Comparison of ENCODE assay signal across 18 cellular contexts in the genomic region with DNA sequence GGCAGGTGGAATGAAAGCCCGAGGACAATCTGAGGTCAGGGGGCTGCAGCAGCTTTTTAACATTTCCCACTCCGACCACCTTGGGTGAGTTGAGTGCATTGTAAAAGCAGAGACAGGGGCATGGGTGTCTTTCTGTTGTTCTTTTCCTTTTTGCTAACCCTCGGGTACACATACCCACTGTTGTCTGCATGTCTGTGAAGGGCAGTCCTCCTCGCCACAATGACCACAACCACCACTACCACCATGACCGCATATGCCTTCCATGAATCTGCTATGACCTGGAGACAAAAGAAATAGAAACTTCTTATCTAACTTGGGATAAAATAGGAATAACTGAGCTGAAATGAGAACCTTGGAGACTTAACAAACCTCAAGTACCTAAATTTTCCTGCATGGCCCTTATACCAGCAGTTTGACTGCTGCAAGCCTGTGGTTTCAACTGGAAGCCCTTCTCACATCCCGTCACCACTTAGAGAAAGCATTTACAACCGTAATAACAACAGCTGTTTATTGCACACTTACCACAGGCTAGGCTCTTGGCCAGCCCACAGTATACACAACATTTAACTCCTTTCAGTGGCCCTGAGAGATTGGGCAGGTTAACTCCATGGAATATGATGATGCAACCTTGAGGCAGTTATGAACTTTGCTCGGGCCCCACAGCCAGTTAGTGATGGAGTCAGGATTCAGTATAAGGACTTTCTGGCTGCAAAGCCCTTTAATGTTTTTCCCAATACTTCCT.
DNase-seq lines count a peak whose midpoint lies in the region; TF ChIP-seq lines count a peak whose summit lies in the region.
"Had no signal": no experiment of that assay in that cellular context is flagged by ENCODE, and none has a peak within 500 bp of the region (broad histone marks: within the 10 kb centered on the region; RNA-seq: fewer than 3 reads in every experiment).

No MANE protein-coding gene starts in this region.

- no peak overlapping the region for H3K4me2 ChIP-seq in mammary epithelial cell (ENCODE audit: insufficient read depth, low read depth, low read length)
- H3K4me2 ChIP-seq in hepatocyte, result no peak overlapping the region

- no peak overlapping the region for H3K4me3 Mint-ChIP-seq in MCF 10A (ENCODE audit: unreplicated experiment)
- H3K4me3 Mint-ChIP-seq: stimulated activated naive CD8-positive, alpha-beta T cell treated with anti-CD3 and anti-CD28 coated beads, Interleukin-15, Interleukin-2, amounts not matched to agents 100 ng/mL and 50 ng/mL, for 24 hours had no signal

- H3K36me3 Mint-ChIP-seq in MCF 10A (ENCODE audit: insufficient read depth, unreplicated experiment), result no peaks in the 10 kb centered on the region

- 44% methylated on average over 7 of the region's 8 CpGs for WGBS in mammary epithelial cell (ENCODE audit: low coverage, missing lambda C conversion rate)
- WGBS in hepatocyte (ENCODE audit: low lambda C conversion rate, missing lambda C conversion rate), result 69% methylated on average over 8 of the region's 8 CpGs
- WGBS in transverse colon (ENCODE audit: low coverage in 1 of 2), 2 donors, result 49 to 82% methylated on average over 2 to 8 of the region's 8 CpGs

- H3K27ac ChIP-seq in mammary epithelial cell (ENCODE audit: insufficient read depth, low read depth, low read length), result no peak overlapping the region
- no peak overlapping the region for H3K27ac ChIP-seq in hepatocyte
- H3K27ac ChIP-seq in transverse colon, result no peak overlapping the region
- H3K27ac ChIP-seq: ascending aorta, vagina had no signal

- H3K4me1 Mint-ChIP-seq in MCF 10A (ENCODE audit: insufficient read depth, unreplicated experiment), result no peaks in the 10 kb centered on the region

- H3K4me3 ChIP-seq in mammary epithelial cell (replicated peaks in 1 of 3; ENCODE audit: insufficient read depth in 1 of 3, low read depth in 2 of 3, low read length in 3 of 3) (no peak overlapping the region), hepatocyte (no peak overlapping the region), transverse colon (no peak overlapping the region), foreskin fibroblast (ENCODE audit: low read depth in 1 of 2, low read length in 2 of 2) (no peak overlapping the region)
- H3K4me3 ChIP-seq: ascending aorta, vagina had no signal

- H3K79me2 ChIP-seq in mammary epithelial cell (ENCODE audit: insufficient read depth, low read length), result no peaks in the 10 kb centered on the region
- H3K79me2 ChIP-seq in hepatocyte, result no peaks in the 10 kb centered on the region

- no peak for TF ChIP-seq CTCF in MCF 10A (IDR thresholded peaks at IDR 0.05; ENCODE audit: unreplicated experiment)
- no peak for TF ChIP-seq CTCF in mammary epithelial cell (conservative IDR thresholded peaks at IDR 0.05 in 1 of 2, IDR thresholded peaks at IDR 0.05 in 1 of 2; ENCODE audit: extremely low read depth in 1 of 2, insufficient read depth in 1 of 2, low read depth in 1 of 2, low read length in 2 of 2)
- TF ChIP-seq CTCF in hepatocyte (IDR thresholded peaks at IDR 0.05; ENCODE audit: poor library complexity), result no peak
- no peak for TF ChIP-seq CTCF in transverse colon (IDR thresholded peaks at IDR 0.05)
- no peak for TF ChIP-seq CTCF in foreskin fibroblast (IDR thresholded peaks at IDR 0.05; ENCODE audit: low read depth, low read length)

- peaks cover 31% of the 10 kb centered on the region for H3K9me3 ChIP-seq in mammary epithelial cell (replicated peaks; ENCODE audit: insufficient read depth, low read length)
- no peaks in the 10 kb centered on the region for H3K9me3 ChIP-seq in hepatocyte (ENCODE audit: low read depth)
- no peaks in the 10 kb centered on the region for H3K9me3 ChIP-seq in transverse colon
- H3K9me3 ChIP-seq: ascending aorta, vagina had no signal

- H3K36me3 ChIP-seq in mammary epithelial cell (ENCODE audit: insufficient read depth, low read length) (no peaks in the 10 kb centered on the region), hepatocyte (replicated peaks; ENCODE audit: insufficient read depth, low read depth) (no peaks in the 10 kb centered on the region), transverse colon (no peaks in the 10 kb centered on the region)
- H3K36me3 ChIP-seq: ascending aorta, vagina had no signal

- no peaks in the 10 kb centered on the region for H3K9me2 ChIP-seq in hepatocyte (replicated peaks; ENCODE audit: insufficient read depth)

- H3K27me3 ChIP-seq in mammary epithelial cell (ENCODE audit: insufficient read depth, low read length) (no peaks in the 10 kb centered on the region), hepatocyte (no peaks in the 10 kb centered on the region), transverse colon (no peaks in the 10 kb centered on the region)
- H3K27me3 ChIP-seq: ascending aorta, vagina had no signal

- H3K9me3 Mint-ChIP-seq in MCF 10A (ENCODE audit: unreplicated experiment), result peaks cover 8% of the 10 kb centered on the region
- H3K9me3 Mint-ChIP-seq: stimulated activated naive CD8-positive, alpha-beta T cell treated with anti-CD3 and anti-CD28 coated beads, Interleukin-15, Interleukin-2, amounts not matched to agents 100 ng/mL and 50 ng/mL, for 24 hours had no signal

- no peaks in the 10 kb centered on the region for H3K27me3 Mint-ChIP-seq in MCF 10A (ENCODE audit: insufficient read depth, unreplicated experiment)
- H3K27me3 Mint-ChIP-seq: stimulated activated naive CD8-positive, alpha-beta T cell treated with anti-CD3 and anti-CD28 coated beads, Interleukin-15, Interleukin-2, amounts not matched to agents 100 ng/mL and 50 ng/mL, for 24 hours had no signal

- intact Hi-C loops in MCF 10A (cut with micrococcal nuclease), result no loop called here
- intact Hi-C loops in mammary epithelial cell (cut with micrococcal nuclease), result no loop called here
- intact Hi-C loops in transverse colon (cut with DNase I; ENCODE audit: low total_unique reads), result no loop called here

- POLR2A ChIA-PET in MCF 10A (lab: Yijun Ruan, JAX), result no interaction called here

- no peaks in the 10 kb centered on the region for H3K4me1 ChIP-seq in mammary epithelial cell (ENCODE audit: insufficient read depth, low read length)
- peaks cover 5% of the 10 kb centered on the region for H3K4me1 ChIP-seq in hepatocyte (ENCODE audit: insufficient read depth)
- H3K4me1 ChIP-seq in transverse colon, result peaks cover 0 to 4% (median 2%) of the 10 kb centered on the region in 4 donors
- H3K4me1 ChIP-seq: ascending aorta, vagina had no signal

- dilution Hi-C loops in mammary epithelial cell (cut with HindIII; ENCODE audit: low sequenced_read_pairs), result no loop called here

- no peak overlapping the region for H3K27ac Mint-ChIP-seq in MCF 10A (ENCODE audit: low read depth, unreplicated experiment)
- H3K27ac Mint-ChIP-seq: stimulated activated naive CD8-positive, alpha-beta T cell treated with anti-CD3 and anti-CD28 coated beads, Interleukin-15, Interleukin-2, amounts not matched to agents 100 ng/mL and 50 ng/mL, for 24 hours had no signal

- DNase-seq in MCF 10A (ENCODE audit: unreplicated experiment) (peak; percentile 36), mammary epithelial cell (no peak), SW480 (ENCODE audit: low spot score) (peak; percentile 83), hepatocyte (ENCODE audit: low spot score) (peak; percentile 65), transverse colon (peak; percentile 68), foreskin fibroblast (no peak), AG20443 (ENCODE audit: low spot score) (no peak)
- no peak for DNase-seq in stimulated activated CD4-positive, alpha-beta T cell treated with anti-CD3 and anti-CD28 coated beads, Interleukin-4, amount 100 ng/mL, for 1 hour
- DNase-seq: activated gamma-delta T cell treated with Interleukin-2 at 50 U/mL for 16 hours, cortex of kidney, hippocampal formation, left cardiac atrium, MM.1S, NCI-H774, T-helper 1 cell had no signal

- H4K20me1 ChIP-seq in mammary epithelial cell (ENCODE audit: insufficient read depth, low read length) (no peaks in the 10 kb centered on the region), hepatocyte (ENCODE audit: insufficient read depth, poor library complexity, severe bottlenecking) (no peaks in the 10 kb centered on the region)

- no peak overlapping the region for H3K9ac ChIP-seq in mammary epithelial cell (ENCODE audit: insufficient read depth, low read length)

- no TSS peak for BruUV-seq in MCF 10A (replicated peaks; lab: Mats Ljungman, UMichigan)
- no TSS peak for BruUV-seq in mammary epithelial cell (replicated peaks; lab: Mats Ljungman, UMichigan)

- H2AFZ ChIP-seq in mammary epithelial cell (ENCODE audit: low read depth, low read length) (no peak overlapping the region), hepatocyte (no peak overlapping the region)

- no peak for TF ChIP-seq POLR2A in transverse colon (IDR thresholded peaks at IDR 0.05)

- in situ Hi-C loops in mammary epithelial cell (cut with MboI; ENCODE audit: low sequenced_read_pairs in 2 of 2) (no loop called here), transverse colon (cut with MboI; ENCODE audit: low pct_ligation_motif_present in 1 of 4, low pct_unique_long_range_greater_than_20kb in 1 of 4, low sequenced_read_pairs in 3 of 4) (no loop called here)

- CTCF ChIA-PET in MCF 10A (lab: Yijun Ruan, JAX) (interaction anchor here (0.5 kb wide), 1 partner anchor 49 kb away, joined by 3 read pairs; no protein-coding TSS in a partner anchor), mammary epithelial cell (lab: Charles Lee; ENCODE audit: low non-redundant PET) (no interaction called here)

- TF ChIP-seq EP300 in transverse colon (IDR thresholded peaks at IDR 0.05; ENCODE audit: low read depth), result no peak

Comparison
In these comparisons a context has a peak if more than half of its experiments do, and no peak if none do; other contexts are left out.
1. DNase-seq: peak in MCF 10A (single experiment), SW480 (single experiment), hepatocyte (single experiment) and transverse colon (single experiment); none in mammary epithelial cell (single experiment), stimulated activated CD4-positive, alpha-beta T cell treated with anti-CD3 and anti-CD28 coated beads, Interleukin-4, amount 100 ng/mL, for 1 hour (single experiment), foreskin fibroblast (0 of 2) and AG20443 (single experiment).